In genomic region chr4:139656614-139657486, GRCh38 we compare ENCODE assay signal across 8 cellular contexts. TPM values are rescaled to one million over a fixed set of nuclear protein-coding genes. Genes with fewer than 3 reads are reported as not detected.
DNase-seq lines count a peak whose midpoint lies in the region; ATAC-seq and TF ChIP-seq lines count a peak whose summit lies in the region.

No MANE protein-coding gene starts in this region.

- peak; percentile 44 to 91 (median 72) for TF ChIP-seq CTCF in uterus (IDR thresholded peaks at IDR 0.05)

- no peaks in the 10 kb centered on the region for H3K9me3 Mint-ChIP-seq in naive thymus-derived CD8-positive, alpha-beta T cell

- no peaks in the 10 kb centered on the region for H3K36me3 Mint-ChIP-seq in naive thymus-derived CD8-positive, alpha-beta T cell

- peak; percentile 65 for ATAC-seq in GM21360 (IDR thresholded peaks at IDR 0.05; ENCODE audit: unreplicated experiment)
- peak; percentile 73 for ATAC-seq in esophagus mucosa
- peak; percentile 74 to 80 for ATAC-seq in naive thymus-derived CD8-positive, alpha-beta T cell

- H3K27ac ChIP-seq in uterus, result peak overlapping the region; percentile 65 to 72

- no peaks in the 10 kb centered on the region for H3K9me3 ChIP-seq in uterus

- intact Hi-C loops in uterus (cut with DNase I; ENCODE audit: low total_unique reads), result no loop called here

- no peak for TF ChIP-seq POLR2A in uterus (IDR thresholded peaks at IDR 0.05)

- peaks cover 12 to 22% (median 16%) of the 10 kb centered on the region in 4 donors for H3K4me1 Mint-ChIP-seq in naive thymus-derived CD8-positive, alpha-beta T cell

- DNase-seq in DMS 273 (lab: John Stamatoyannopoulos, UW; ENCODE audit: unreplicated experiment), result peak; percentile 84
- peak; percentile 69 for DNase-seq in HPDE6-E6E7 (ENCODE audit: extremely low spot score)
- peak; percentile 55 for DNase-seq in NCI-H82 treated with DMSO at 0.1 percent for 48 hours (lab: John Stamatoyannopoulos, UW; ENCODE audit: unreplicated experiment)
- DNase-seq in activated CD8-positive, alpha-beta memory T cell treated with anti-CD3 and anti-CD28 coated beads, Interleukin-2, amount 50 U/mL, for 1 hour (ENCODE audit: extremely low read depth), result peak; percentile 12
- peak in 9 of 10 donors; percentile 11 to 69 (median 33) for DNase-seq in naive thymus-derived CD8-positive, alpha-beta T cell
- DNase-seq in uterus, result peak; percentile 43 to 66

- H3K27ac Mint-ChIP-seq in naive thymus-derived CD8-positive, alpha-beta T cell, result peak overlapping the region in 6 of 10 donors; percentile 28 to 91 (median 77)

- H3K4me3 ChIP-seq in uterus, result no peak overlapping the region

- H3K4me3 Mint-ChIP-seq in naive thymus-derived CD8-positive, alpha-beta T cell, result peak overlapping the region in 7 of 10 donors; percentile 17 to 68 (median 40)

- POLR2A ChIA-PET in naive thymus-derived CD8-positive, alpha-beta T cell (lab: Charles Lee), result interaction anchor here (0.6 kb wide), 1 partner anchor 15 kb away, joined by 3 read pairs; no protein-coding TSS in a partner anchor

- no peaks in the 10 kb centered on the region for H3K27me3 ChIP-seq in uterus

- peaks cover 0 to 12% (median 3%) of the 10 kb centered on the region in 5 donors for H3K27me3 Mint-ChIP-seq in naive thymus-derived CD8-positive, alpha-beta T cell

- H3K4me1 ChIP-seq in uterus, result no peaks in the 10 kb centered on the region

- no peaks in the 10 kb centered on the region for H3K36me3 ChIP-seq in uterus

RNA-seq across cellular contexts. Expression of gene MGST2, which starts 8.8 kb away (rescaled TPM):
- total RNA-seq in esophagus mucosa, result 128 TPM
- under 1 TPM in 1 of 2 experiments, not detected in 1; 0.66 TPM for total RNA-seq in naive thymus-derived CD8-positive, alpha-beta T cell
- polyA plus RNA-seq in naive thymus-derived CD8-positive, alpha-beta T cell, result 1 to 10 TPM in 2 of 3 donors, under 1 TPM in 1; 0.39 to 1.6 (median 1.5) TPM
- 100 to 1,000 TPM in 1 of 4 donors, 10 to 100 TPM in 3; 19.4 to 141 (median 40.7) TPM for total RNA-seq in uterus

Comparison
In these comparisons a context has a peak if more than half of its experiments do, and no peak if none do; other contexts are left out.
1. DNase-seq: peak in every context shown above with its lines; median percentile 84 in DMS 273; 69 in HPDE6-E6E7; 55 in NCI-H82 treated with DMSO at 0.1 percent for 48 hours; 54 in uterus; 33 in naive thymus-derived CD8-positive, alpha-beta T cell; 12 in activated CD8-positive, alpha-beta memory T cell treated with anti-CD3 and anti-CD28 coated beads, Interleukin-2, amount 50 U/mL, for 1 hour.
2. RNA of gene MGST2, which starts 8.8 kb away (total RNA-seq): 128 TPM in esophagus mucosa (single experiment) and 19.4 to 141 TPM in uterus; 0.66 TPM in naive thymus-derived CD8-positive, alpha-beta T cell; every median in the first group is over 10 times any median in the second.
3. Peak in every context shown above with its lines, with median percentiles within 50 percentile points of each other: ATAC-seq.